ENCODE assay signal across 22 cellular contexts in genomic region chr3:12235691-12236090, GRCh38. TPM values are rescaled to one million over a fixed set of nuclear protein-coding genes. Genes with fewer than 3 reads are reported as not detected.
A peak's percentile ranks its signal among the peaks of the same experiment; 100 is the strongest.
DNase-seq lines count a peak whose midpoint lies in the region; ATAC-seq, FAIRE-seq and TF ChIP-seq lines count a peak whose summit lies in the region.
"Had no signal": no experiment of that assay in that cellular context is flagged by ENCODE, and none has a peak within 500 bp of the region (broad histone marks: within the 10 kb centered on the region; RNA-seq: fewer than 3 reads in every experiment).

No MANE protein-coding gene starts in this region.

- H3K4me3 Mint-ChIP-seq in activated CD4-positive, alpha-beta T cell treated with anti-CD3 and anti-CD28 coated beads for 36 hours, result no peak overlapping the region
- H3K4me3 Mint-ChIP-seq: activated T-cell treated with anti-CD3 and anti-CD28 coated beads, Interleukin-2, amount 50 U/mL, for 72 hours; nephron progenitor cell had no signal

- peak overlapping the region; percentile 20 for H3K4me3 ChIP-seq in WERI-Rb-1 (ENCODE audit: low read depth, low read length)
- H3K4me3 ChIP-seq: HAP-1, left lung, right atrium auricular region had no signal

- no peak for FAIRE-seq in urothelium cell line (lab: Jason Lieb, UNC)

- POLR2A ChIA-PET in activated CD4-positive, alpha-beta T cell treated with anti-CD3 and anti-CD28 coated beads for 36 hours (lab: Charles Lee), result no interaction called here

- peak; percentile 2 for DNase-seq in DMS53 (lab: John Stamatoyannopoulos, UW)
- DNase-seq in DMS53 treated with DMSO at 0.1 percent for 48 hours (lab: John Stamatoyannopoulos, UW; ENCODE audit: unreplicated experiment), result no peak
- peak; percentile 34 for DNase-seq in WERI-Rb-1
- peak; percentile 69 for DNase-seq in fibroblast of peridontal ligament (ENCODE audit: extremely low read depth)
- peak; percentile 38 for DNase-seq in urothelium cell line (ENCODE audit: low spot score)
- no peak for DNase-seq in activated CD8-positive, alpha-beta memory T cell treated with anti-CD3 and anti-CD28 coated beads, Interleukin-2, amount 50 U/mL, for 48 hours
- no peak for DNase-seq in activated CD4-positive, alpha-beta T cell treated with anti-CD3 and anti-CD28 coated beads for 36 hours
- DNase-seq: activated CD4-positive, alpha-beta T cell treated with anti-CD3 and anti-CD28 coated beads, Interleukin-2, amount 50 U/mL, for 1 hour; activated T-cell treated with anti-CD3 and anti-CD28 coated beads, Interleukin-2, amount 50 U/mL, for 72 hours; amygdala; Caco-2; effector memory CD4-positive, alpha-beta T cell; head of caudate nucleus; left lung; NCI-H2227 treated with DMSO at 0.1 percent for 48 hours; nephron progenitor cell; T-helper 2 cell had no signal

- CTCF ChIA-PET in activated CD4-positive, alpha-beta T cell treated with anti-CD3 and anti-CD28 coated beads for 36 hours (lab: Charles Lee), result interaction anchor here (1.7 kb wide), 1 partner anchor 9 kb away, joined by 6 read pairs; no protein-coding TSS in a partner anchor

- H3K27ac ChIP-seq in WERI-Rb-1, result peak overlapping the region; percentile 66
- H3K27ac ChIP-seq: 22Rv1, left lung, right atrium auricular region had no signal

- peaks cover 24% of the 10 kb centered on the region for H3K27me3 Mint-ChIP-seq in activated CD4-positive, alpha-beta T cell treated with anti-CD3 and anti-CD28 coated beads for 36 hours

- TF ChIP-seq CTCF in WERI-Rb-1 (IDR thresholded peaks at IDR 0.05; ENCODE audit: low read depth, low read length), result no peak

- H3K9me3 ChIP-seq in WERI-Rb-1 (ENCODE audit: severe bottlenecking), result no peaks in the 10 kb centered on the region
- H3K9me3 ChIP-seq: Caco-2, HAP-1, left lung, right atrium auricular region had no signal

- H3K36me3 Mint-ChIP-seq in activated CD4-positive, alpha-beta T cell treated with anti-CD3 and anti-CD28 coated beads for 36 hours (ENCODE audit: low read depth), result no peaks in the 10 kb centered on the region

- intact Hi-C loops in activated CD4-positive, alpha-beta T cell treated with anti-CD3 and anti-CD28 coated beads for 36 hours (cut with DNase I, micrococcal nuclease), result no loop called here

- H3K9me3 Mint-ChIP-seq in activated CD4-positive, alpha-beta T cell treated with anti-CD3 and anti-CD28 coated beads for 36 hours (ENCODE audit: low read depth), result no peaks in the 10 kb centered on the region

- ATAC-seq in HG03520 (IDR thresholded peaks at IDR 0.05; ENCODE audit: unreplicated experiment), result no peak
- no peak for ATAC-seq in activated CD4-positive, alpha-beta T cell treated with anti-CD3 and anti-CD28 coated beads for 36 hours
- ATAC-seq: activated T-cell treated with anti-CD3 and anti-CD28 coated beads, Interleukin-2, amount 50 U/mL, for 72 hours; left lung; Panc1 had no signal

- peaks cover 20% of the 10 kb centered on the region for H3K4me1 Mint-ChIP-seq in activated CD4-positive, alpha-beta T cell treated with anti-CD3 and anti-CD28 coated beads for 36 hours
- H3K4me1 Mint-ChIP-seq: nephron progenitor cell had no signal

- no peaks in the 10 kb centered on the region for H3K36me3 ChIP-seq in WERI-Rb-1
- H3K36me3 ChIP-seq: HAP-1, left lung, right atrium auricular region had no signal

- no peaks in the 10 kb centered on the region for H3K27me3 ChIP-seq in WERI-Rb-1 (ENCODE audit: insufficient read depth, low read depth, severe bottlenecking)
- H3K27me3 ChIP-seq: left lung, right atrium auricular region had no signal

- no peak overlapping the region for H3K27ac Mint-ChIP-seq in activated CD4-positive, alpha-beta T cell treated with anti-CD3 and anti-CD28 coated beads for 36 hours
- H3K27ac Mint-ChIP-seq: activated T-cell treated with anti-CD3 and anti-CD28 coated beads, Interleukin-2, amount 50 U/mL, for 72 hours; nephron progenitor cell had no signal

RNA-seq across cellular contexts. Expression of gene PPARG, which starts 53.2 kb away (rescaled TPM):
- total RNA-seq in activated CD4-positive, alpha-beta T cell treated with anti-CD3 and anti-CD28 coated beads for 36 hours, result 1 to 10 TPM; 1.1 TPM

Comparison
In these comparisons a context has a peak if more than half of its experiments do, and no peak if none do; other contexts are left out.
1. DNase-seq: peak in DMS53 (single experiment), WERI-Rb-1 (single experiment), fibroblast of peridontal ligament (single experiment) and urothelium cell line (single experiment); none in DMS53 treated with DMSO at 0.1 percent for 48 hours (single experiment), activated CD8-positive, alpha-beta memory T cell treated with anti-CD3 and anti-CD28 coated beads, Interleukin-2, amount 50 U/mL, for 48 hours (single experiment) and activated CD4-positive, alpha-beta T cell treated with anti-CD3 and anti-CD28 coated beads for 36 hours (single experiment).